ENCODE assay signal across 10 cellular contexts in the genomic region with DNA sequence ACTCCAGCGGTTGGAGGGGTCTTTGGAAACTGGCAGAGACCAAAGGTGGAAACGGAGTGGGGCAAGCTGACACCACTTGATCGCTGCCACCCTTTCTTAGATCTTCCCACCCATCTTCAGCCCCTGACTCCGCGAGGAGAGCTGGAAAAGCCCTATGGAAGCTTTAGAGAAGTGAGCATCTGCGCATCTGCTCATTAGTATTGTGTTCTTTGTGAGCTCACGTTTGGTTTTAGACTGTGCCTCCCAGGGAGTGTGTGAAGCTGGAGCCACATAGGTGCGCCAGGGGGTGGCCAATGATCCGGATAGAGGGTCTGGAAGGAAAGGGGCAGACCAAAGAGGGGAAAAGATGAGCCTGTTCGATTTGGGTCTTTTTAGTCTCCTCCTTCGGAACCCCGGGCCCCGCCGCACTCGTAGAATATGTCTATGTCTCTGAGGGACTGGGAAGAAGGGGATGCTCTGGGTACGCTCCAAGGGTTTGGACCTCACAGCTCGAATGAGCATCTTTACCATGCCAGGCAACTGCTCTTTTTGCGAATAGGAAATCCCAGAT. TPM values are rescaled to one million over a fixed set of nuclear protein-coding genes. Genes with fewer than 3 reads are reported as not detected.
DNase-seq lines count a peak whose midpoint lies in the region; ATAC-seq and TF ChIP-seq lines count a peak whose summit lies in the region.
"Had no signal": no experiment of that assay in that cellular context is flagged by ENCODE, and none has a peak within 500 bp of the region (broad histone marks: within the 10 kb centered on the region; RNA-seq: fewer than 3 reads in every experiment).

No MANE protein-coding gene starts in this region.

- H3K36me3 Mint-ChIP-seq in T-cell: no peaks in the 10 kb centered on the region

- H3K9me3 ChIP-seq in gastrocnemius medialis: no peaks in the 10 kb centered on the region
- H3K9me3 ChIP-seq: right atrium auricular region had no signal

- H3K36me3 ChIP-seq in gastrocnemius medialis: no peaks in the 10 kb centered on the region
- H3K36me3 ChIP-seq: right atrium auricular region had no signal

- peaks cover 56 to 59% of the 10 kb centered on the region in 2 donors for H3K27me3 Mint-ChIP-seq in T-cell

- in situ Hi-C loops in gastrocnemius medialis (cut with MboI; ENCODE audit: low sequenced_read_pairs in 4 of 4): loop anchor here in 2 of 4 donors (5.0 to 10.0 kb wide), 2 partner anchors 146 to 148 kb away; no protein-coding TSS in a partner anchor
- in situ Hi-C loops in ACHN (cut with HindIII; ENCODE audit: low pct_ligation_motif_present, low pct_unique_long_range_greater_than_20kb, low sequenced_read_pairs): no loop called here

- POLR2A ChIA-PET in T-cell (lab: Charles Lee): no interaction called here

- CTCF ChIA-PET in T-cell (lab: Charles Lee): interaction anchor here (0.7 to 0.9 kb wide), 2 partner anchors 679 to 684 kb away, joined by 3 to 5 read pairs; no protein-coding TSS in a partner anchor

- TF ChIP-seq CTCF in gastrocnemius medialis (IDR thresholded peaks at IDR 0.05 in 4 of 5, conservative IDR thresholded peaks at IDR 0.05 in 1 of 5): no peak

- peak; percentile 13 for ATAC-seq in GM21723 (IDR thresholded peaks at IDR 0.05; ENCODE audit: unreplicated experiment)
- ATAC-seq in T-cell (replicated peaks in 1 of 4): no peak
- ATAC-seq in gastrocnemius medialis: peak in 1 of 2 donors; percentile 18

- peaks cover 14 to 45% (median 27%) of the 10 kb centered on the region in 3 donors for H3K27me3 ChIP-seq in gastrocnemius medialis

- no peaks in the 10 kb centered on the region for H3K9me3 Mint-ChIP-seq in T-cell

- TF ChIP-seq POLR2A in gastrocnemius medialis (IDR thresholded peaks at IDR 0.05): no peak

- H3K4me1 Mint-ChIP-seq in T-cell: peaks cover 19 to 31% (median 26%) of the 10 kb centered on the region in 3 donors

- H3K4me1 ChIP-seq in gastrocnemius medialis: peaks cover 28 to 32% of the 10 kb centered on the region in 2 donors

- H3K4me3 Mint-ChIP-seq in T-cell: peak overlapping the region; percentile 64 to 68 (median 64)

- intact Hi-C loops in gastrocnemius medialis (cut with DNase I; ENCODE audit: low total_unique reads): loop anchor here (1.0 kb wide), 1 partner anchor 147 kb away; no protein-coding TSS in a partner anchor

- peak overlapping the region; percentile 52 to 67 (median 58) for H3K4me3 ChIP-seq in gastrocnemius medialis

- DNase-seq in T-cell (no peak), fibroblast of peridontal ligament (ENCODE audit: extremely low read depth) (peak; percentile 9), gastrocnemius medialis (no peak), HK-2 (ENCODE audit: unreplicated experiment) (no peak), ACHN (no peak), 8988T (no peak)
- DNase-seq in stimulated activated CD4-positive, alpha-beta T cell treated with anti-CD3 and anti-CD28 coated beads, Interleukin-4, amount 100 ng/mL, for 4 hours: no peak
- DNase-seq: activated naive CD4-positive, alpha-beta T cell treated with Interleukin-2 at 50 U/mL for 16 hours had no signal

- H3K27ac ChIP-seq in gastrocnemius medialis: no peak overlapping the region
- H3K27ac ChIP-seq: right atrium auricular region had no signal

- no peak overlapping the region for H3K27ac Mint-ChIP-seq in T-cell

RNA-seq across cellular contexts. Expression of a gene that starts 0.6 kb away (rescaled TPM):
- total RNA-seq in T-cell (under 1 TPM in 2 of 5 donors, not detected in 3; 0.09 to 0.25 TPM), gastrocnemius medialis (1 to 10 TPM in 1 of 4 donors, under 1 TPM in 2, not detected in 1; 0.52 to 1.2 (median 0.64) TPM)
